ENCODE assay signal across 22 cellular contexts in genomic region chr19:46472592-46472991, GRCh38. TPM values are rescaled to one million over a fixed set of nuclear protein-coding genes. Genes with fewer than 3 reads are reported as not detected.
"Had no signal": no experiment of that assay in that cellular context is flagged by ENCODE, and none has a peak within 500 bp of the region (broad histone marks: within the 10 kb centered on the region; RNA-seq: fewer than 3 reads in every experiment).

No MANE protein-coding gene starts in this region.

- DNase-seq: activated CD4-positive, alpha-beta T cell treated with anti-CD3 and anti-CD28 coated beads, Interleukin-2, amount 50 U/mL, for 4 hours; activated effector memory CD4-positive, alpha-beta T cell treated with anti-CD3 and anti-CD28 coated beads, Interleukin-2, amount 50 U/mL, for 16 hours; activated naive CD4-positive, alpha-beta T cell treated with anti-CD3 and anti-CD28 coated beads, Interleukin-2, amount 50 U/mL, for 16 hours; activated T-cell treated with anti-CD3 and anti-CD28 coated beads, Interleukin-2, amount 50 U/mL, for 72 hours; endodermal cell; foreskin keratinocyte; stimulated activated CD4-positive, alpha-beta T cell treated with anti-CD3 and anti-CD28 coated beads, Interleukin-4, amount 100 ng/mL, for 1 hour; stimulated activated naive CD8-positive, alpha-beta T cell treated with anti-CD3 and anti-CD28 coated beads, Interleukin-15, amount 100 ng/mL, for 72 hours; T-helper 17 cell had no signal

- FAIRE-seq: keratinocyte had no signal

- H3K9me3 Mint-ChIP-seq: activated T-cell treated with anti-CD3 and anti-CD28 coated beads, Interleukin-2, amount 50 U/mL, for 72 hours; endodermal cell; stimulated activated naive CD8-positive, alpha-beta T cell treated with anti-CD3 and anti-CD28 coated beads, Interleukin-15, amount 100 ng/mL, for 72 hours had no signal

- H3K27ac Mint-ChIP-seq: activated T-cell treated with anti-CD3 and anti-CD28 coated beads, Interleukin-2, amount 50 U/mL, for 72 hours; endodermal cell; T-helper 17 cell had no signal

- H3K9me3 ChIP-seq: neutrophil, suprapubic skin had no signal

- H3K79me2 ChIP-seq: parathyroid adenoma had no signal

- H3K4me3 Mint-ChIP-seq: T-helper 17 cell had no signal

- H3K27ac ChIP-seq: foreskin keratinocyte, neutrophil, parathyroid adenoma, suprapubic skin, VCaP had no signal

- H3K4me3 ChIP-seq: suprapubic skin had no signal

- ATAC-seq: activated T-cell treated with anti-CD3 and anti-CD28 coated beads, Interleukin-2, amount 50 U/mL, for 72 hours; foreskin keratinocyte; left lobe of liver; sciatic nerve; stimulated activated naive CD8-positive, alpha-beta T cell treated with anti-CD3 and anti-CD28 coated beads, Interleukin-15, amount 100 ng/mL, for 72 hours; T-helper 17 cell had no signal

- H3K36me3 ChIP-seq: neutrophil, suprapubic skin had no signal

- H3K9ac ChIP-seq: parathyroid adenoma had no signal

- H3K4me1 ChIP-seq: foreskin keratinocyte had no signal

RNA-seq across cellular contexts. Expression of gene PNMA8A, which starts 1.2 kb away (rescaled TPM):
- total RNA-seq: lung microvascular endothelial cell, mononuclear cell, T-helper 17 cell had no signal

RNA-seq across cellular contexts. Expression of gene PNMA8B, which starts 23.1 kb away (rescaled TPM):
- polyA plus RNA-seq: keratinocyte had no signal

RNA-seq across cellular contexts. Expression of gene PNMA8C, which starts 43.9 kb away (rescaled TPM):
- total RNA-seq: activated CD8-positive, alpha-beta memory T cell treated with anti-CD3 and anti-CD28 coated beads for 36 hours; activated T-cell treated with anti-CD3 and anti-CD28 coated beads, Interleukin-2, amount 50 U/mL, for 72 hours; dermis microvascular lymphatic vessel endothelial cell; epithelial cell of proximal tubule; foreskin keratinocyte; left lobe of liver; lung microvascular endothelial cell; mononuclear cell; sciatic nerve; smooth muscle cell had no signal
- polyA plus RNA-seq: foreskin keratinocyte, keratinocyte, smooth muscle cell had no signal

RNA-seq across cellular contexts. Expression of gene CCDC8, which starts 59.2 kb away (rescaled TPM):
- total RNA-seq: activated CD8-positive, alpha-beta memory T cell treated with anti-CD3 and anti-CD28 coated beads for 36 hours; activated T-cell treated with anti-CD3 and anti-CD28 coated beads, Interleukin-2, amount 50 U/mL, for 72 hours; mononuclear cell; T-helper 17 cell had no signal
